In the genomic region with DNA sequence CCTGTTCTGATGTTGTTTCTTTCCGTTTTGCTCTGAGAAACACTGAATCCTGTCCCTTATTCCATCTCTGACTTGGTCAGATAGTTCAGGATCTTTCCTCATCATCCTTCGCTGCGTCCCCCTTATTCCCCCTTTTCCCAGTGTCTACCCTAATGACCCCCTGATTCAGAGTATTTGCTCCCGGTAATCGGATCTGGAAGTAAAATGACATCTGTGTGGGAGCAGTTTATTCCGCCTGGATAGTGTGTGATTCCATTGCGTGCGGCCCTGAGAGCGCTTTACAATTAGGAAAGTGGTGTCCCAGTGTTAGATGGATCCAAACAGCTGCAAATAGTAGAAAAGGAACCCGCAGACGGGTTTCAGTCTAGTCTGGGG, we compare ENCODE assay signal across 8 cellular contexts. TPM values are rescaled to one million over a fixed set of nuclear protein-coding genes. Genes with fewer than 3 reads are reported as not detected.
A peak's percentile ranks its signal among the peaks of the same experiment; 100 is the strongest.
DNase-seq lines count a peak whose midpoint lies in the region; ATAC-seq and TF ChIP-seq lines count a peak whose summit lies in the region.

No MANE protein-coding gene starts in this region.

- TF ChIP-seq CTCF in GM06990 (IDR thresholded peaks at IDR 0.05; ENCODE audit: insufficient read depth, low read length, poor library complexity, severe bottlenecking) (no peak), Panc1 (IDR thresholded peaks at IDR 0.05) (no peak)

- in situ Hi-C loops in Panc1 (cut with HindIII; ENCODE audit: low pct_unique_long_range_greater_than_20kb, low sequenced_read_pairs): no loop called here

- H3K4me1 Mint-ChIP-seq in natural killer cell treated with Interleukin-12 subunit alpha and Interleukin-12 subunit beta and Interleukin-15 and Interleukin-18, amount 100 ng/mL, for 72 hours (ENCODE audit: low read depth in 2 of 2): peaks cover 19 to 22% of the 10 kb centered on the region in 2 donors

- POLR2A ChIA-PET in Panc1 (lab: Charles Lee): no interaction called here

- no peaks in the 10 kb centered on the region for H3K27me3 ChIP-seq in GM06990 (replicated peaks; ENCODE audit: control insufficient read depth, insufficient read depth, low read length)
- H3K27me3 ChIP-seq in Panc1 (ENCODE audit: control insufficient read depth, insufficient read depth, low read length): no peaks in the 10 kb centered on the region
- H3K27me3 ChIP-seq in endocrine pancreas (ENCODE audit: control insufficient read depth, insufficient read depth, low read length): no peaks in the 10 kb centered on the region

- H3K9me3 Mint-ChIP-seq in natural killer cell treated with Interleukin-12 subunit alpha and Interleukin-12 subunit beta and Interleukin-15 and Interleukin-18, amount 100 ng/mL, for 72 hours: no peaks in the 10 kb centered on the region

- H3K27me3 Mint-ChIP-seq in natural killer cell treated with Interleukin-12 subunit alpha and Interleukin-12 subunit beta and Interleukin-15 and Interleukin-18, amount 100 ng/mL, for 72 hours: no peaks in the 10 kb centered on the region

- no peak for DNase-seq in GM06990 (ENCODE audit: extremely low read depth, insufficient read length)
- DNase-seq in Panc1 (ENCODE audit: low read depth, low spot score): no peak
- DNase-seq in natural killer cell treated with Interleukin-12 subunit alpha and Interleukin-12 subunit beta and Interleukin-15 and Interleukin-18, amount 100 ng/mL, for 72 hours (ENCODE audit: low spot score): no peak
- no peak for DNase-seq in NCI-H187 (lab: John Stamatoyannopoulos, UW)
- no peak for DNase-seq in GDM1 (lab: John Stamatoyannopoulos, UW)
- no peak for DNase-seq in 8988T

- peak overlapping the region; percentile 98 for H3K4me3 Mint-ChIP-seq in natural killer cell treated with Interleukin-12 subunit alpha and Interleukin-12 subunit beta and Interleukin-15 and Interleukin-18, amount 100 ng/mL, for 72 hours

- H3K9me3 ChIP-seq in Panc1 (ENCODE audit: control insufficient read depth, insufficient read depth, low read depth, low read length) (no peaks in the 10 kb centered on the region), endocrine pancreas (ENCODE audit: control insufficient read depth, low read length) (no peaks in the 10 kb centered on the region)

- peaks cover 13% of the 10 kb centered on the region for H3K36me3 Mint-ChIP-seq in natural killer cell treated with Interleukin-12 subunit alpha and Interleukin-12 subunit beta and Interleukin-15 and Interleukin-18, amount 100 ng/mL, for 72 hours

- no peak for ATAC-seq in Panc1
- no peak for ATAC-seq in natural killer cell treated with Interleukin-12 subunit alpha and Interleukin-12 subunit beta and Interleukin-15 and Interleukin-18, amount 100 ng/mL, for 72 hours
- no peak for ATAC-seq in GM18505 (IDR thresholded peaks at IDR 0.05; ENCODE audit: unreplicated experiment)

- H3K4me3 ChIP-seq in GM06990 (replicated peaks; ENCODE audit: low read depth, low read length) (peak overlapping the region; percentile 97), Panc1 (ENCODE audit: low read depth in 2 of 2, low read length in 2 of 2) (peak overlapping the region; percentile 89 to 96), endocrine pancreas (ENCODE audit: control insufficient read depth, insufficient read depth, low read length) (peak overlapping the region; percentile 79)

- no peaks in the 10 kb centered on the region; the same call in 1 of the 2 replicates for H3K36me3 ChIP-seq in GM06990 (ENCODE audit: control insufficient read depth, insufficient read depth, low read length)
- peaks cover 7% of the 10 kb centered on the region; the same call in 1 of the 2 replicates for H3K36me3 ChIP-seq in Panc1 (ENCODE audit: control insufficient read depth, insufficient read depth, low read length)
- H3K36me3 ChIP-seq in endocrine pancreas (ENCODE audit: control insufficient read depth, insufficient read depth, low read length): peaks cover 4% of the 10 kb centered on the region

- peak overlapping the region; percentile 83 for H3K9ac ChIP-seq in endocrine pancreas (ENCODE audit: control insufficient read depth, insufficient read depth, low read length)

- TF ChIP-seq POLR2A in GM18505 (IDR thresholded peaks at IDR 0.05; ENCODE audit: borderline replicate concordance, extremely low read depth, insufficient read depth, insufficient read length): no peak

- H3K4me1 ChIP-seq in Panc1 (ENCODE audit: control insufficient read depth, insufficient read depth, low read length): peaks cover 17% of the 10 kb centered on the region
- no peaks in the 10 kb centered on the region for H3K4me1 ChIP-seq in endocrine pancreas (ENCODE audit: control insufficient read depth, insufficient read depth, low read length)

- H3K27ac ChIP-seq in Panc1 (ENCODE audit: low read length): peak overlapping the region; percentile 94

- CTCF ChIA-PET in Panc1 (lab: Charles Lee): no interaction called here

- intact Hi-C loops in Panc1 (cut with micrococcal nuclease; ENCODE audit: unreplicated experiment): no loop called here

- BruUV-seq in Panc1 (replicated peaks; lab: Mats Ljungman, UMichigan): no TSS peak

- H3K27ac Mint-ChIP-seq in natural killer cell treated with Interleukin-12 subunit alpha and Interleukin-12 subunit beta and Interleukin-15 and Interleukin-18, amount 100 ng/mL, for 72 hours: peak overlapping the region; percentile 91 to 95

RNA-seq across cellular contexts. Expression of a gene that starts 0.6 kb away (rescaled TPM):
- total RNA-seq in Panc1 (2021; ENCODE audit: unreplicated experiment): 51.2 TPM
- 78.3 TPM for polyA plus RNA-seq in Panc1 (2012; ENCODE audit: insufficient read length)
- 100 to 1,000 TPM; 111 to 138 TPM for total RNA-seq in natural killer cell treated with Interleukin-12 subunit alpha and Interleukin-12 subunit beta and Interleukin-15 and Interleukin-18, amount 100 ng/mL, for 72 hours

RNA-seq across cellular contexts. Expression of a gene that starts 53.9 kb away (rescaled TPM):
- total RNA-seq in Panc1 (2021; ENCODE audit: unreplicated experiment): 18.6 TPM
- 30.3 TPM for polyA plus RNA-seq in Panc1 (2012; ENCODE audit: insufficient read length)
- 10 to 100 TPM; 13.9 to 34.1 TPM for total RNA-seq in natural killer cell treated with Interleukin-12 subunit alpha and Interleukin-12 subunit beta and Interleukin-15 and Interleukin-18, amount 100 ng/mL, for 72 hours
